10 cellular contexts compared by ENCODE assay signal in the genomic region with DNA sequence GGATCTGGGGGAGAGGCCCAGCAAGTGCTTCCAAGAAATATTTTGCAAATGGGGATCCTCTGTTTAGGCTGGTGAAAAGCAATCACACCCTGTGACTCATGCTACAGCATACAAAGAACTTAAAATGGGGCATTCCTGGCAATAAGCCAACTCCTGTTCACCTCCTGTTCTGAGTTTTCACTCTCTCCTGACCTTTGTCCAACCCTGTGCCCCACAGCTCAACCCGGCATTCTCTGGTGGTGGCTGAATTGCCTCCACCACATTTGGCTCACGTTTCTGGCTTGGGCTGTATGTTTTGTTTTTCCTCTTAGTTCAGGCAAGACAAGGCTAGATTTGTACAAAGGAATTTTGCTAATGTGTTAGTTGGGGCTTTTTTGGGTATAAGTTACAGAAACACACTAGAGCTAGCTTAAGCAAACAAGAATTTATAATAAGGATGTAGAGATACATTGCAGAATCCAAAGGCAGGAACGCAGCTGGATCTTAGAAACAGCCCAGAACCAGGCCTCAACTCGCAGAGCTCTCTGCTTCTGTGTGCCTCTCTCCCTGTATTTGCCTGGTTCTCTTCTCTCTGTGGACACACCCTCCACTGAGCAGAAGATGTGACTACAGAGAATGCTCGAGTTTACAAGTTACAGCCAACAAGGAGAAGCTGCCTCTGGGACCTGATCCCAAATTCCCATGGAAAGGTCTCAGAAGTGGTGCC. TPM values are rescaled to one million over a fixed set of nuclear protein-coding genes. Genes with fewer than 3 reads are reported as not detected.
DNase-seq lines count a peak whose midpoint lies in the region; ATAC-seq and TF ChIP-seq lines count a peak whose summit lies in the region.
"Had no signal": no experiment of that assay in that cellular context is flagged by ENCODE, and none has a peak within 500 bp of the region (broad histone marks: within the 10 kb centered on the region; RNA-seq: fewer than 3 reads in every experiment).

No MANE protein-coding gene starts in this region.

- H3K27ac ChIP-seq in SJCRH30 (peak overlapping the region; percentile 53), foreskin keratinocyte (no peak overlapping the region), rectal smooth muscle tissue (ENCODE audit: low read depth, low read length) (peak overlapping the region; percentile 62)

- H3K4me1 ChIP-seq in SJCRH30 = peaks cover 20% of the 10 kb centered on the region
- peaks cover 10% of the 10 kb centered on the region for H3K4me1 ChIP-seq in foreskin keratinocyte
- H3K4me1 ChIP-seq in rectal smooth muscle tissue (ENCODE audit: control insufficient read depth, insufficient read depth, low read length) = peaks cover 16% of the 10 kb centered on the region

- H3K9ac ChIP-seq in rectal smooth muscle tissue (ENCODE audit: low read length) = no peak overlapping the region

- H3K27me3 ChIP-seq in SJCRH30 (no peaks in the 10 kb centered on the region), foreskin keratinocyte (no peaks in the 10 kb centered on the region), rectal smooth muscle tissue (ENCODE audit: control insufficient read depth, insufficient read depth, low read length) (no peaks in the 10 kb centered on the region)

- H3K27me3 Mint-ChIP-seq in endothelial cell (ENCODE audit: unreplicated experiment) = peaks cover 5% of the 10 kb centered on the region
- H3K27me3 Mint-ChIP-seq: naive thymus-derived CD4-positive, alpha-beta T cell had no signal

- ATAC-seq in foreskin keratinocyte = peak; percentile 69
- no peak for ATAC-seq in HG03135 (IDR thresholded peaks at IDR 0.05; ENCODE audit: unreplicated experiment)
- no peak for ATAC-seq in HG03175 (IDR thresholded peaks at IDR 0.05; ENCODE audit: unreplicated experiment)
- ATAC-seq: naive thymus-derived CD4-positive, alpha-beta T cell had no signal

- DNase-seq in Daoy (ENCODE audit: low read depth) = peak; percentile 89
- peak; percentile 89 to 95 for DNase-seq in SJCRH30
- peak; percentile 83 to 89 for DNase-seq in foreskin keratinocyte
- no peak for DNase-seq in endothelial cell (ENCODE audit: low spot score)
- DNase-seq in cerebellar cortex (ENCODE audit: low spot score) = no peak
- DNase-seq: Kasumi-1; naive thymus-derived CD4-positive, alpha-beta T cell had no signal

- peaks cover 3% of the 10 kb centered on the region for H3K4me1 Mint-ChIP-seq in endothelial cell (ENCODE audit: unreplicated experiment)

- no peak overlapping the region for H3K4me3 Mint-ChIP-seq in endothelial cell (ENCODE audit: unreplicated experiment)
- H3K4me3 Mint-ChIP-seq: naive thymus-derived CD4-positive, alpha-beta T cell had no signal

- H3K27ac Mint-ChIP-seq in endothelial cell (ENCODE audit: unreplicated experiment) = no peak overlapping the region

- no peaks in the 10 kb centered on the region for H3K9me3 Mint-ChIP-seq in endothelial cell (ENCODE audit: unreplicated experiment)
- H3K9me3 Mint-ChIP-seq: naive thymus-derived CD4-positive, alpha-beta T cell had no signal

- H3K36me3 ChIP-seq in SJCRH30 = no peaks in the 10 kb centered on the region
- H3K36me3 ChIP-seq in rectal smooth muscle tissue (ENCODE audit: control insufficient read depth, insufficient read depth, low read length) = peaks cover 6% of the 10 kb centered on the region

- H3K4me3 ChIP-seq in SJCRH30 = no peak overlapping the region
- no peak overlapping the region for H3K4me3 ChIP-seq in rectal smooth muscle tissue (ENCODE audit: low read length)

- TF ChIP-seq CTCF in foreskin keratinocyte (conservative IDR thresholded peaks at IDR 0.05) (no peak), endothelial cell (IDR thresholded peaks at IDR 0.05; ENCODE audit: unreplicated experiment) (no peak)

- H3K36me3 Mint-ChIP-seq in endothelial cell (ENCODE audit: low read depth, unreplicated experiment) = peaks cover 11% of the 10 kb centered on the region

- H3K9me3 ChIP-seq in SJCRH30 (replicated peaks) = no peaks in the 10 kb centered on the region

RNA-seq across cellular contexts. Expression of a gene that starts 9.4 kb away (rescaled TPM):
- 7.9 and 32.4 TPM in 2 replicates for total RNA-seq in Daoy (2014; rRNA removed; shearing (Covaris generic))
- 6.9 and 10.3 TPM in 2 replicates for total RNA-seq in SJCRH30 (2014; rRNA removed; shearing (Covaris generic))
- total RNA-seq in foreskin keratinocyte (23.6 and 24.0 TPM in 2 replicates), endothelial cell (ENCODE audit: unreplicated experiment) (45.6 TPM)
- polyA plus RNA-seq in foreskin keratinocyte = 20.8 and 21.2 TPM in 2 replicates

RNA-seq across cellular contexts. Expression of a gene that starts 18.6 kb away (rescaled TPM):
- 1.4 and 2.4 TPM in 2 replicates for total RNA-seq in Daoy (2014; rRNA removed; shearing (Covaris generic))
- 5.4 and 5.8 TPM in 2 replicates for total RNA-seq in SJCRH30 (2014; rRNA removed; shearing (Covaris generic))
- total RNA-seq in foreskin keratinocyte (22.9 and 28.4 TPM in 2 replicates), endothelial cell (ENCODE audit: unreplicated experiment) (0.18 TPM)
- polyA plus RNA-seq in foreskin keratinocyte = 26.7 and 33.5 TPM in 2 replicates

RNA-seq across cellular contexts. Expression of a gene that starts 40.6 kb away (rescaled TPM):
- total RNA-seq in Daoy (2014; rRNA removed; shearing (Covaris generic)) = 16.8 and 16.9 TPM in 2 replicates
- total RNA-seq in SJCRH30 (2014; rRNA removed; shearing (Covaris generic)) = 32.2 and 38.8 TPM in 2 replicates
- 28.6 and 29.7 TPM in 2 replicates for total RNA-seq in foreskin keratinocyte
- polyA plus RNA-seq in foreskin keratinocyte = 28.6 and 28.8 TPM in 2 replicates
- total RNA-seq in endothelial cell (ENCODE audit: unreplicated experiment) = 41.8 TPM

Comparison
In these comparisons a context has a peak if more than half of its experiments do, and no peak if none do; other contexts are left out.
1. DNase-seq: peak in Daoy (single experiment), SJCRH30 (2 of 2) and foreskin keratinocyte (2 of 2); none in endothelial cell (single experiment) and cerebellar cortex (single experiment).